Comparison of ENCODE assay signal across 28 cellular contexts in the genomic region with DNA sequence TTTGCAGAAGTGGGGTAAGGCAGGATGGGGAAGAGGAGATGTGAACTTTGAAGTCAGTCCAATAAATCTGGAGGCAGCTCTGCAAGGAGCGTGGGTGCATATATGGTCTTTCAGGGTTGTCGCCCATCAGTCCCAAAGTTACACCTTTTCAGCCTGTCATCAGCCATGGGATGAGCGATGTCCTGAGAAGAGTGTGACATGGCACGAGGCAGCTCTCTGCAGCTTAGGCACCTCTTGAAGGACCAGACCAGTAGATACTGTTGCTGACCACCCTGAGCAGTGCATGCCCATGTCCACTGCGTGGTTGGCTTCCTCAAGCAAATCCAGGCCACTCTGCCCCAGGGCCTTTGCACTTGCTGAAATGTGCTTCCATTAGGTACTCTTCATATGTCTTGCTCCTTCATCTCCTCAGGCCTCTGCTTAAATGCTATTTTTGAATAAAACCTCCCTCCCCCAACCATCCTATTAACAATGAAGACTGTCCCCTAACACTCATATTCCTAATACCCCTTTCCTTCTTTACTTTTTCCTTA.
"Had no signal": no experiment of that assay in that cellular context is flagged by ENCODE, and none has a peak within 500 bp of the region (broad histone marks: within the 10 kb centered on the region; RNA-seq: fewer than 3 reads in every experiment).

No MANE protein-coding gene starts in this region.

- H3K9me3 ChIP-seq: esophagus squamous epithelium, gastroesophageal sphincter had no signal

- H3K4me3 ChIP-seq: esophagus squamous epithelium, gastroesophageal sphincter had no signal

- H3K4me1 ChIP-seq: esophagus squamous epithelium, gastroesophageal sphincter had no signal

- H3K27ac ChIP-seq: brain microvascular endothelial cell, esophagus squamous epithelium, gastroesophageal sphincter, VCaP had no signal

- H3K27me3 ChIP-seq: brain microvascular endothelial cell, esophagus squamous epithelium, gastroesophageal sphincter had no signal

- FAIRE-seq: astrocyte had no signal

- H3K36me3 ChIP-seq: brain microvascular endothelial cell, esophagus squamous epithelium, gastroesophageal sphincter had no signal

- DNase-seq: activated CD4-positive, alpha-beta T cell treated with anti-CD3 and anti-CD28 coated beads for 1 hour; activated CD4-positive, alpha-beta T cell treated with anti-CD3 and anti-CD28 coated beads for 4 hours; activated CD4-positive, alpha-beta T cell treated with anti-CD3 and anti-CD28 coated beads, Interleukin-2, amount 50 U/mL, for 1 hour; activated CD4-positive, alpha-beta T cell treated with anti-CD3 and anti-CD28 coated beads, Interleukin-2, amount 50 U/mL, for 48 hours; activated CD8-positive, alpha-beta memory T cell treated with anti-CD3 and anti-CD28 coated beads for 24 hours; activated CD8-positive, alpha-beta T cell treated with anti-CD3 and anti-CD28 coated beads for 36 hours; activated effector memory CD4-positive, alpha-beta T cell treated with Interleukin-2 at 50 U/mL for 16 hours; activated gamma-delta T cell treated with Interleukin-2 at 50 U/mL for 16 hours; activated naive CD4-positive, alpha-beta T cell treated with anti-CD3 and anti-CD28 coated beads, Interleukin-2, amount 50 U/mL, for 16 hours; activated naive CD4-positive, alpha-beta T cell treated with Interleukin-2 at 50 U/mL for 16 hours; activated T-cell treated with anti-CD3 and anti-CD28 coated beads, Interleukin-2, amount 50 U/mL, for 4 hours; amniotic stem cell; anterior cingulate cortex; brain microvascular endothelial cell; caudate nucleus; cortex of kidney; dermis blood vessel endothelial cell; effector CD4-positive, alpha-beta T cell; effector memory CD8-positive, alpha-beta T cell; erythroblast; esophagus squamous epithelium; foreskin melanocyte; T-helper 2 cell had no signal

- ATAC-seq: activated CD8-positive, alpha-beta T cell treated with anti-CD3 and anti-CD28 coated beads for 36 hours; activated T-cell treated with anti-CD3 and anti-CD28 coated beads, Interleukin-2, amount 50 U/mL, for 4 hours; activated T-helper 17 cell treated with anti-CD3 and anti-CD28 coated beads, Interleukin-2, amount 50 U/mL, for 72 hours; effector memory CD8-positive, alpha-beta T cell; gastroesophageal sphincter; WTC11 had no signal
